ENCODE assay signal across 8 cellular contexts in the genomic region with DNA sequence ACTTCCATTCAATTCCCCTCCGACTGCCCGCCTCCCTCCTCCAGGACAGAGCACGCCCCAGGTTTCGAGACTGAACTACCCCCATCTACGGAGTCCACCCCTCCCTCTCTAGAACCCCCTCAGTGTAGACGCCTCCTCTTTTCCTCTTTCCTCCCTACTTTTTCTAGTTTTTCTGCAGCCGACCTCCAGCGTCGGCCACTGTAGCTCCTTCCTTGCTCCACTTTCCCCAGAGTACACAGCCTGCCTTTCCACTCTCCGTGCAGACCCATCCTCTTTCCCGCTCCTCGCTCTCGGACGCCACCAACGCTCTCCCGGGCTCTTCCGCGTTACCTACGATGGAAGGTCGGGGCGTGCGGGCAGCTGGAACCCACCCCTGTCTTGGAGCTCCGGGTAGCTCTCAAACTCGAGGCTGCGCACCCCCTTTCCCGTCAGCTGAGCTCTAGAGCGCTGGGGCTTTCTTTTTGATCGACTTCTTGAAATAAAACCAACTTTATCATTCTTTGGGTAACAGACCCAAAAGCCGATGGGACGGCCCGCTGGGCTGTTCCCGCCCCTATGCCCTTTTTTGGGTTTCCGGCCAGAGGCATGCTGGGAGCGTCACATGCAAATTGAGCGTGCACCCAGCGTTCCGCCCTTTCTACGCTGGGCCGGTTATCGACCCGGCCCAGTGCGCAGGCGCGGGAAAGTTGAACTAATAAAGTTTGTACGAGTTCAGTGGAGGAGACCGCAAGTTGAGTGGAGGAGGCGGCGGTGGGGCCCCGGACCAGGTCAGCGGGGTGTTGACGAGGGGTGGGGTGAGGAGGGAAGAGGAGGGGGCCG. TPM values are rescaled to one million over a fixed set of nuclear protein-coding genes. Genes with fewer than 3 reads are reported as not detected.
DNase-seq lines count a peak whose midpoint lies in the region; ATAC-seq and TF ChIP-seq lines count a peak whose summit lies in the region.

A gene with protein sequence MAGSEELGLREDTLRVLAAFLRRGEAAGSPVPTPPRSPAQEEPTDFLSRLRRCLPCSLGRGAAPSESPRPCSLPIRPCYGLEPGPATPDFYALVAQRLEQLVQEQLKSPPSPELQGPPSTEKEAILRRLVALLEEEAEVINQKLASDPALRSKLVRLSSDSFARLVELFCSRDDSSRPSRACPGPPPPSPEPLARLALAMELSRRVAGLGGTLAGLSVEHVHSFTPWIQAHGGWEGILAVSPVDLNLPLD (plus strand): TSS at position 633 of the 819 bp plus-strand sequence. CDS start 760 bp downstream, outside the sequence.
A gene with protein sequence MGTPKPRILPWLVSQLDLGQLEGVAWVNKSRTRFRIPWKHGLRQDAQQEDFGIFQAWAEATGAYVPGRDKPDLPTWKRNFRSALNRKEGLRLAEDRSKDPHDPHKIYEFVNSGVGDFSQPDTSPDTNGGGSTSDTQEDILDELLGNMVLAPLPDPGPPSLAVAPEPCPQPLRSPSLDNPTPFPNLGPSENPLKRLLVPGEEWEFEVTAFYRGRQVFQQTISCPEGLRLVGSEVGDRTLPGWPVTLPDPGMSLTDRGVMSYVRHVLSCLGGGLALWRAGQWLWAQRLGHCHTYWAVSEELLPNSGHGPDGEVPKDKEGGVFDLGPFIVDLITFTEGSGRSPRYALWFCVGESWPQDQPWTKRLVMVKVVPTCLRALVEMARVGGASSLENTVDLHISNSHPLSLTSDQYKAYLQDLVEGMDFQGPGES (minus strand): TSS at position 557 of the 819 bp plus-strand sequence. CDS start 1,019 bp downstream, outside the sequence.

- TF ChIP-seq EP300 in sigmoid colon (IDR thresholded peaks at IDR 0.05), result peak in 1 of 4 donors; percentile 63

- H3K4me3 Mint-ChIP-seq in brain, result peak within 1 kb of the TSS; percentile 94 to 98 (median 97)

- peak; percentile 67 to 70 for TF ChIP-seq POLR2A in sigmoid colon (IDR thresholded peaks at IDR 0.05)

- H3K36me3 Mint-ChIP-seq in brain, result peaks cover under 1% of the 10 kb centered on the region

- no CpG with 5 or more reads among the region's 52 CpGs for WGBS in iPS DF 6.9 (ENCODE audit: insufficient coverage, insufficient read length)
- WGBS in sigmoid colon, 2 donors, result 0% methylated on average over 52 of the region's 52 CpGs

- peaks cover 17% of the 10 kb centered on the region for H3K27me3 Mint-ChIP-seq in brain

- intact Hi-C loops in sigmoid colon (cut with DNase I), result loop anchor here (2.0 kb wide), 1 partner anchor 23 kb away; the partner anchor contains the start of gene SCAF1

- peak; percentile 87 for DNase-seq in 8988T
- peak; percentile 86 for DNase-seq in NCI-H2171 (lab: John Stamatoyannopoulos, UW)
- DNase-seq in UCSD-AML1 (lab: John Stamatoyannopoulos, UW; ENCODE audit: unreplicated experiment), result peak; percentile 96
- DNase-seq in iPS DF 6.9 (ENCODE audit: low read depth, low spot score), result no peak
- DNase-seq in sigmoid colon, result peak; percentile 99

- H3K9me3 Mint-ChIP-seq in brain, result peaks cover 0 to 2% (median 0%) of the 10 kb centered on the region in 5 experiments

- H3K27ac ChIP-seq in iPS DF 6.9 (ENCODE audit: low read length) (no peak within 1 kb of the TSS), sigmoid colon (peak within 1 kb of the TSS; percentile 87 to 95 (median 92))

- H3K9me3 ChIP-seq in iPS DF 6.9 (ENCODE audit: control insufficient read depth, insufficient read depth, low read length), result no peaks in the 10 kb centered on the region
- H3K9me3 ChIP-seq in sigmoid colon, result no peaks in the 10 kb centered on the region

- H3K27me3 ChIP-seq in iPS DF 6.9 (ENCODE audit: control insufficient read depth, insufficient read depth, low read length) (no peaks in the 10 kb centered on the region), sigmoid colon (no peaks in the 10 kb centered on the region)

- peaks cover 40% of the 10 kb centered on the region for H3K4me1 Mint-ChIP-seq in brain

- ATAC-seq in GM18520 (IDR thresholded peaks at IDR 0.05; ENCODE audit: unreplicated experiment) (peak; percentile 85), HG03060 (IDR thresholded peaks at IDR 0.05; ENCODE audit: low read depth, unreplicated experiment) (peak; percentile 86)

- TF ChIP-seq CTCF in brain (conservative IDR thresholded peaks at IDR 0.05) (no peak), sigmoid colon (IDR thresholded peaks at IDR 0.05) (no peak)

- H3K4me1 ChIP-seq in iPS DF 6.9 (ENCODE audit: control insufficient read depth, insufficient read depth, low read length), result no peaks in the 10 kb centered on the region
- peaks cover 0 to 33% (median 22%) of the 10 kb centered on the region in 4 donors for H3K4me1 ChIP-seq in sigmoid colon

- H3K4me3 ChIP-seq in iPS DF 6.9 (ENCODE audit: low read length), result peak within 1 kb of the TSS; percentile 92
- H3K4me3 ChIP-seq in sigmoid colon, result peak within 1 kb of the TSS; percentile 62 to 75 (median 66)

- peaks cover 35% of the 10 kb centered on the region for H3K36me3 ChIP-seq in iPS DF 6.9 (ENCODE audit: control insufficient read depth, insufficient read depth, low read length)
- peaks cover 10 to 34% (median 19%) of the 10 kb centered on the region in 4 donors for H3K36me3 ChIP-seq in sigmoid colon

- H3K27ac Mint-ChIP-seq in brain, result peak within 1 kb of the TSS; percentile 86 to 97 (median 93)

RNA-seq across cellular contexts. Expression of the first gene that starts in this region (rescaled TPM):
- polyA plus RNA-seq in brain (ENCODE audit: insufficient read depth, low read depth, low replicate concordance) (11.5 TPM), sigmoid colon (10 to 100 TPM in 2 of 3 donors, 1 to 10 TPM in 1; 9.0 to 43.6 (median 10.2) TPM)
- 1 to 10 TPM; 4.6 to 9.2 (median 6.5) TPM for total RNA-seq in sigmoid colon

RNA-seq across cellular contexts. Expression of the second gene that starts in this region (rescaled TPM):
- 80.8 TPM for polyA plus RNA-seq in brain (ENCODE audit: insufficient read depth, low read depth, low replicate concordance)
- 10 to 100 TPM; 28.2 to 59.1 (median 32.6) TPM for total RNA-seq in sigmoid colon
- polyA plus RNA-seq in sigmoid colon, result 100 to 1,000 TPM in 1 of 3 donors, 10 to 100 TPM in 2; 50.9 to 125 (median 64.9) TPM
